In genomic region chr11:11884774-11885481, GRCh38 we compare ENCODE assay signal across 8 cellular contexts. TPM values are rescaled to one million over a fixed set of nuclear protein-coding genes. Genes with fewer than 3 reads are reported as not detected.
DNase-seq lines count a peak whose midpoint lies in the region; ATAC-seq and TF ChIP-seq lines count a peak whose summit lies in the region.

No MANE protein-coding gene starts in this region.

- peaks cover 38 to 39% of the 10 kb centered on the region in 2 donors for H3K36me3 Mint-ChIP-seq in activated naive CD4-positive, alpha-beta T cell treated with anti-CD3 and anti-CD28 coated beads, Interleukin-2, amount 50 U/mL, for 72 hours
- peaks cover 60% of the 10 kb centered on the region for H3K36me3 Mint-ChIP-seq in type B pancreatic cell

- H3K27ac Mint-ChIP-seq in activated naive CD4-positive, alpha-beta T cell treated with anti-CD3 and anti-CD28 coated beads, Interleukin-2, amount 50 U/mL, for 72 hours, result peak overlapping the region; percentile 25 to 79
- peak overlapping the region; percentile 26 for H3K27ac Mint-ChIP-seq in type B pancreatic cell

- peak in 1 of 2 donors; percentile 59 for ATAC-seq in activated naive CD4-positive, alpha-beta T cell treated with anti-CD3 and anti-CD28 coated beads, Interleukin-2, amount 50 U/mL, for 72 hours
- ATAC-seq in HG02610 (IDR thresholded peaks at IDR 0.05; ENCODE audit: unreplicated experiment) (peak; percentile 68), HG03520 (IDR thresholded peaks at IDR 0.05; ENCODE audit: unreplicated experiment) (peak; percentile 94), HG02571 (IDR thresholded peaks at IDR 0.05; ENCODE audit: unreplicated experiment) (no peak)

- peaks cover 23% of the 10 kb centered on the region for H3K4me1 Mint-ChIP-seq in type B pancreatic cell (ENCODE audit: unreplicated experiment)

- no peak for DNase-seq in activated naive CD4-positive, alpha-beta T cell treated with anti-CD3 and anti-CD28 coated beads, Interleukin-2, amount 50 U/mL, for 72 hours (ENCODE audit: low spot score in 2 of 2)
- no peak for DNase-seq in activated naive CD4-positive, alpha-beta T cell treated with anti-CD3 and anti-CD28 coated beads, Interleukin-2, amount 50 U/mL, for 16 hours
- DNase-seq in type B pancreatic cell (ENCODE audit: extremely low spot score, unreplicated experiment) (no peak), GDM1 (lab: John Stamatoyannopoulos, UW) (no peak), HuH-7 (ENCODE audit: low spot score) (no peak)

- no peaks in the 10 kb centered on the region for H3K9me3 Mint-ChIP-seq in activated naive CD4-positive, alpha-beta T cell treated with anti-CD3 and anti-CD28 coated beads, Interleukin-2, amount 50 U/mL, for 72 hours
- H3K9me3 Mint-ChIP-seq in type B pancreatic cell, result no peaks in the 10 kb centered on the region

- TF ChIP-seq CTCF in type B pancreatic cell (conservative IDR thresholded peaks at IDR 0.05), result no peak

- no peak overlapping the region for H3K4me3 Mint-ChIP-seq in type B pancreatic cell

- no peaks in the 10 kb centered on the region for H3K27me3 Mint-ChIP-seq in type B pancreatic cell

RNA-seq across cellular contexts. Expression of gene USP47, which starts 43.2 kb away (rescaled TPM):
- 10 to 100 TPM; 39.7 to 51.4 TPM for total RNA-seq in activated naive CD4-positive, alpha-beta T cell treated with anti-CD3 and anti-CD28 coated beads, Interleukin-2, amount 50 U/mL, for 72 hours
- 46.3 and 54.4 TPM in 2 replicates for total RNA-seq in type B pancreatic cell (ENCODE audit: low replicate concordance)
